In genomic region chr10:72319416-72320254, GRCh38 we compare ENCODE assay signal across 8 cellular contexts. TPM values are rescaled to one million over a fixed set of nuclear protein-coding genes. Genes with fewer than 3 reads are reported as not detected.
DNase-seq lines count a peak whose midpoint lies in the region; ATAC-seq and TF ChIP-seq lines count a peak whose summit lies in the region.

No MANE protein-coding gene starts in this region.

- peak; percentile 53 for ATAC-seq in GM19035 (IDR thresholded peaks at IDR 0.05; ENCODE audit: unreplicated experiment)
- ATAC-seq in HG03196 (IDR thresholded peaks at IDR 0.05; ENCODE audit: unreplicated experiment) = peak; percentile 55
- peak; percentile 86 for ATAC-seq in activated CD8-positive, alpha-beta memory T cell treated with anti-CD3 and anti-CD28 coated beads, Interleukin-2, amount 10 ng/mL, durations not matched to agents 7 days and 5 days

- H3K4me3 Mint-ChIP-seq in activated CD8-positive, alpha-beta memory T cell treated with anti-CD3 and anti-CD28 coated beads, Interleukin-2, amount 10 ng/mL, durations not matched to agents 7 days and 5 days = peak overlapping the region; percentile 81
- H3K4me3 Mint-ChIP-seq in mesothelial cell of epicardium = peak overlapping the region; percentile 23

- H3K9ac ChIP-seq in endocrine pancreas (ENCODE audit: control insufficient read depth, insufficient read depth, low read length) = peak overlapping the region; percentile 78

- no peak for TF ChIP-seq CTCF in mesothelial cell of epicardium (IDR thresholded peaks at IDR 0.05; ENCODE audit: unreplicated experiment)

- peaks cover 10% of the 10 kb centered on the region for H3K36me3 Mint-ChIP-seq in activated CD8-positive, alpha-beta memory T cell treated with anti-CD3 and anti-CD28 coated beads, Interleukin-2, amount 10 ng/mL, durations not matched to agents 7 days and 5 days
- H3K36me3 Mint-ChIP-seq in mesothelial cell of epicardium = no peaks in the 10 kb centered on the region

- no peaks in the 10 kb centered on the region for H3K27me3 Mint-ChIP-seq in activated CD8-positive, alpha-beta memory T cell treated with anti-CD3 and anti-CD28 coated beads, Interleukin-2, amount 10 ng/mL, durations not matched to agents 7 days and 5 days
- no peaks in the 10 kb centered on the region for H3K27me3 Mint-ChIP-seq in mesothelial cell of epicardium (ENCODE audit: low read depth)

- H3K4me1 ChIP-seq in endocrine pancreas (ENCODE audit: control insufficient read depth, insufficient read depth, low read length) = no peaks in the 10 kb centered on the region

- no peak overlapping the region for H3K4me3 ChIP-seq in endocrine pancreas (ENCODE audit: control insufficient read depth, insufficient read depth, low read length)

- H3K4me1 Mint-ChIP-seq in activated CD8-positive, alpha-beta memory T cell treated with anti-CD3 and anti-CD28 coated beads, Interleukin-2, amount 10 ng/mL, durations not matched to agents 7 days and 5 days = peaks cover 79% of the 10 kb centered on the region
- H3K4me1 Mint-ChIP-seq in mesothelial cell of epicardium = peaks cover 47% of the 10 kb centered on the region

- DNase-seq in Ammon's horn (ENCODE audit: low spot score) = peak; percentile 89
- peak; percentile 78 for DNase-seq in NCI-H774 (lab: John Stamatoyannopoulos, UW)
- DNase-seq in activated CD8-positive, alpha-beta memory T cell treated with anti-CD3 and anti-CD28 coated beads, Interleukin-2, amount 10 ng/mL, durations not matched to agents 7 days and 5 days = peak; percentile 93
- peak; percentile 71 to 83 for DNase-seq in mesothelial cell of epicardium (ENCODE audit: low spot score in 2 of 2, unreplicated experiment in 2 of 2)
- DNase-seq in stimulated activated CD8-positive, alpha-beta memory T cell treated with anti-CD3 and anti-CD28 coated beads, Interleukin-15, amount 100 ng/mL, for 48 hours (ENCODE audit: low read depth in 2 of 2) = peak; percentile 87 to 89

- no peaks in the 10 kb centered on the region for H3K9me3 Mint-ChIP-seq in activated CD8-positive, alpha-beta memory T cell treated with anti-CD3 and anti-CD28 coated beads, Interleukin-2, amount 10 ng/mL, durations not matched to agents 7 days and 5 days (ENCODE audit: low read depth)
- no peaks in the 10 kb centered on the region for H3K9me3 Mint-ChIP-seq in mesothelial cell of epicardium

- H3K9me3 ChIP-seq in endocrine pancreas (ENCODE audit: control insufficient read depth, low read length) = no peaks in the 10 kb centered on the region

- CTCF ChIA-PET in activated CD8-positive, alpha-beta memory T cell treated with anti-CD3 and anti-CD28 coated beads, Interleukin-2, amount 10 ng/mL, durations not matched to agents 7 days and 5 days (lab: Charles Lee) = interaction anchor here (0.6 to 10.8 kb wide), 11 partner anchors 11 to 272 kb away, joined by 3 to 98 read pairs (median 4); no protein-coding TSS in a partner anchor

- no peaks in the 10 kb centered on the region for H3K36me3 ChIP-seq in endocrine pancreas (ENCODE audit: control insufficient read depth, insufficient read depth, low read length)

- no peaks in the 10 kb centered on the region for H3K27me3 ChIP-seq in endocrine pancreas (ENCODE audit: control insufficient read depth, insufficient read depth, low read length)

- peak overlapping the region; percentile 100 for H3K27ac Mint-ChIP-seq in activated CD8-positive, alpha-beta memory T cell treated with anti-CD3 and anti-CD28 coated beads, Interleukin-2, amount 10 ng/mL, durations not matched to agents 7 days and 5 days
- peak overlapping the region; percentile 97 for H3K27ac Mint-ChIP-seq in mesothelial cell of epicardium

RNA-seq across cellular contexts. Expression of gene DNAJB12, which starts 35.1 kb away (rescaled TPM):
- 10 to 100 TPM; 25.5 to 31.4 TPM for total RNA-seq in activated CD8-positive, alpha-beta memory T cell treated with anti-CD3 and anti-CD28 coated beads, Interleukin-2, amount 10 ng/mL, durations not matched to agents 7 days and 5 days
- 31.4 to 35.3 TPM (median 32.1 TPM) in 3 replicates for total RNA-seq in mesothelial cell of epicardium

RNA-seq across cellular contexts. Expression of gene DDIT4, which starts 45.9 kb away (rescaled TPM):
- total RNA-seq in activated CD8-positive, alpha-beta memory T cell treated with anti-CD3 and anti-CD28 coated beads, Interleukin-2, amount 10 ng/mL, durations not matched to agents 7 days and 5 days = 100 to 1,000 TPM; 291 to 293 TPM
- 61.6 to 62.5 TPM (median 61.9 TPM) in 3 replicates for total RNA-seq in mesothelial cell of epicardium
